Comparison of ENCODE assay signal across 8 cellular contexts in the genomic region with DNA sequence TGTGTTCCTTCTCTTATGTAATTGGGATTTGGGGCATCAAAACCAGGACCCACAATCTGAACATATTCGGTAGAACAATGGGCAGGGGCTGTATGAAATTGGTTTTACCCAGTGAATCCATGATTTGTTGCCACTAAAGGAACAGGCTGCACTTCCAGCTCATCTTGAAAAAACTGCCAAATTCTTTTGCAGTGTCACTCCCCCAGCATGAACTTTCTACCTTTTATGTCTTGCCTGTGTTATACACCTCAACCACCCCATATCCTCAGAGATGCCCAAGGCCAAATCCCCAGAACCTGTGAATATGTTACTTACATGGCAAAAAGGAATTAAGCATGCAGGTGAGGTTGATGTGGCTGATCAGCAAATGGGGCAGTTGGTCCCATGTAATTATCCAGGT.
"Had no signal": no experiment of that assay in that cellular context is flagged by ENCODE, and none has a peak within 500 bp of the region (broad histone marks: within the 10 kb centered on the region; RNA-seq: fewer than 3 reads in every experiment).

No MANE protein-coding gene starts in this region.

- H3K36me3 ChIP-seq: HAP-1 had no signal

- H3K4me1 ChIP-seq: HAP-1 had no signal

- ATAC-seq: HCT116, K562 had no signal

- H2AFZ ChIP-seq: GM23248 had no signal

- H3K4me3 ChIP-seq: GM23248, HAP-1, K562 had no signal

- H3K27ac ChIP-seq: GM23248 had no signal

- H3K9ac ChIP-seq: GM23248 had no signal

- DNase-seq: GM23248, GOT3, H7, HFFc6, IMR-90 had no signal

- H3K9me3 ChIP-seq: HAP-1 had no signal
